Comparison of ENCODE assay signal across 9 cellular contexts in genomic region chr22:28829358-28830181, GRCh38. TPM values are rescaled to one million over a fixed set of nuclear protein-coding genes. Genes with fewer than 3 reads are reported as not detected.
A peak's percentile ranks its signal among the peaks of the same experiment; 100 is the strongest.
DNase-seq lines count a peak whose midpoint lies in the region; ATAC-seq and TF ChIP-seq lines count a peak whose summit lies in the region.
"Had no signal": no experiment of that assay in that cellular context is flagged by ENCODE, and none has a peak within 500 bp of the region (broad histone marks: within the 10 kb centered on the region; RNA-seq: fewer than 3 reads in every experiment).

No MANE protein-coding gene starts in this region.

- no peaks in the 10 kb centered on the region for H3K27me3 Mint-ChIP-seq in nephron (ENCODE audit: low read depth)
- H3K27me3 Mint-ChIP-seq: activated naive CD4-positive, alpha-beta T cell treated with anti-CD3 and anti-CD28 coated beads, Interleukin-2, amount 50 U/mL, for 24 hours had no signal

- no peaks in the 10 kb centered on the region for H3K9me3 ChIP-seq in PC-3 (ENCODE audit: low read length)

- H3K27ac Mint-ChIP-seq in nephron = peak overlapping the region; percentile 17 to 70 (median 46)
- no peak overlapping the region for H3K27ac Mint-ChIP-seq in stimulated activated effector memory CD8-positive, alpha-beta T cell treated with anti-CD3 and anti-CD28 coated beads, Interleukin-12 subunit alpha, Interleukin-12 subunit beta, amount 100 ng/mL, for 72 hours
- H3K27ac Mint-ChIP-seq: activated naive CD4-positive, alpha-beta T cell treated with anti-CD3 and anti-CD28 coated beads, Interleukin-2, amount 50 U/mL, for 24 hours had no signal

- ATAC-seq in HG03135 (IDR thresholded peaks at IDR 0.05; ENCODE audit: unreplicated experiment) (peak; percentile 71), PC-3 (peak; percentile 51; the same call in 1 of the 2 replicates), GM18867 (IDR thresholded peaks at IDR 0.05; ENCODE audit: unreplicated experiment) (no peak)
- peak; percentile 61 for ATAC-seq in stimulated activated effector memory CD8-positive, alpha-beta T cell treated with anti-CD3 and anti-CD28 coated beads, Interleukin-12 subunit alpha, Interleukin-12 subunit beta, amount 100 ng/mL, for 72 hours

- no TSS peak for BruUV-seq in PC-3 (replicated peaks; lab: Mats Ljungman, UMichigan)

- no peaks in the 10 kb centered on the region for H3K36me3 Mint-ChIP-seq in nephron (ENCODE audit: low read depth)
- H3K36me3 Mint-ChIP-seq in stimulated activated effector memory CD8-positive, alpha-beta T cell treated with anti-CD3 and anti-CD28 coated beads, Interleukin-12 subunit alpha, Interleukin-12 subunit beta, amount 100 ng/mL, for 72 hours = peaks cover 27% of the 10 kb centered on the region

- no peaks in the 10 kb centered on the region for H3K9me3 Mint-ChIP-seq in nephron
- H3K9me3 Mint-ChIP-seq in stimulated activated effector memory CD8-positive, alpha-beta T cell treated with anti-CD3 and anti-CD28 coated beads, Interleukin-12 subunit alpha, Interleukin-12 subunit beta, amount 100 ng/mL, for 72 hours = no peaks in the 10 kb centered on the region
- H3K9me3 Mint-ChIP-seq: activated naive CD4-positive, alpha-beta T cell treated with anti-CD3 and anti-CD28 coated beads, Interleukin-2, amount 50 U/mL, for 24 hours had no signal

- POLR2A ChIA-PET in PC-3 (lab: Charles Lee; ENCODE audit: unreplicated experiment) = no interaction called here

- intact Hi-C loops in PC-3 (cut with micrococcal nuclease) = loop anchor here (1.0 to 2.0 kb wide), 2 partner anchors 39 to 229 kb away; no protein-coding TSS in a partner anchor

- TF ChIP-seq CTCF in PC-3 (conservative IDR thresholded peaks at IDR 0.05; ENCODE audit: low read depth, low read length) = peak; percentile 90
- TF ChIP-seq CTCF in fibroblast of mammary gland (conservative IDR thresholded peaks at IDR 0.05; ENCODE audit: control insufficient read depth, insufficient read depth, low read depth, low read length) = peak; percentile 99
- TF ChIP-seq CTCF in nephron (IDR thresholded peaks at IDR 0.05; ENCODE audit: unreplicated experiment in 3 of 3) = peak; percentile 95 to 98 (median 97)

- DNase-seq in COLO668 (lab: John Stamatoyannopoulos, UW; ENCODE audit: unreplicated experiment) = peak; percentile 74
- peak; percentile 80 for DNase-seq in PC-3
- peak; percentile 79 to 83 for DNase-seq in activated T-cell treated with anti-CD3 and anti-CD28 coated beads, Interleukin-2, amount 50 U/mL, for 48 hours
- DNase-seq in fibroblast of mammary gland (ENCODE audit: low read depth) = peak; percentile 73
- peak; percentile 64 to 85 for DNase-seq in stimulated activated effector memory CD8-positive, alpha-beta T cell treated with anti-CD3 and anti-CD28 coated beads, Interleukin-12 subunit alpha, Interleukin-12 subunit beta, amount 100 ng/mL, for 72 hours (ENCODE audit: low spot score in 2 of 2)

- H3K36me3 ChIP-seq in PC-3 (ENCODE audit: low read depth, low read length) = no peaks in the 10 kb centered on the region

- no peak overlapping the region for H2AFZ ChIP-seq in PC-3 (ENCODE audit: low read length)

- H3K4me2 ChIP-seq in PC-3 (ENCODE audit: low read length) = no peak overlapping the region

- H3F3A ChIP-seq in PC-3 (ENCODE audit: low read length, unreplicated experiment) = no peaks in the 10 kb centered on the region

- no peaks in the 10 kb centered on the region for H3K4me1 ChIP-seq in PC-3 (ENCODE audit: insufficient read depth, low read length)

- no peaks in the 10 kb centered on the region for H4K20me1 ChIP-seq in PC-3 (ENCODE audit: low read length)

- no peak overlapping the region for H3K4me3 Mint-ChIP-seq in nephron
- H3K4me3 Mint-ChIP-seq in stimulated activated effector memory CD8-positive, alpha-beta T cell treated with anti-CD3 and anti-CD28 coated beads, Interleukin-12 subunit alpha, Interleukin-12 subunit beta, amount 100 ng/mL, for 72 hours = no peak overlapping the region
- H3K4me3 Mint-ChIP-seq: activated naive CD4-positive, alpha-beta T cell treated with anti-CD3 and anti-CD28 coated beads, Interleukin-2, amount 50 U/mL, for 24 hours had no signal

- H3K4me1 Mint-ChIP-seq in nephron = peaks cover 10% of the 10 kb centered on the region
- H3K4me1 Mint-ChIP-seq in stimulated activated effector memory CD8-positive, alpha-beta T cell treated with anti-CD3 and anti-CD28 coated beads, Interleukin-12 subunit alpha, Interleukin-12 subunit beta, amount 100 ng/mL, for 72 hours = peaks cover 33% of the 10 kb centered on the region

- H3K79me2 ChIP-seq in PC-3 (ENCODE audit: low read length) = no peaks in the 10 kb centered on the region

- no peak overlapping the region for H3K9ac ChIP-seq in PC-3 (ENCODE audit: low read length)

- H3K9me2 ChIP-seq in PC-3 (replicated peaks; ENCODE audit: low read length) = no peaks in the 10 kb centered on the region

- no peaks in the 10 kb centered on the region for H3K27me3 ChIP-seq in PC-3 (ENCODE audit: low read length)

- H3K4me3 ChIP-seq in PC-3 (ENCODE audit: low read length) = no peak overlapping the region
- H3K4me3 ChIP-seq in fibroblast of mammary gland (ENCODE audit: control insufficient read depth, low read depth, low read length) = no peak overlapping the region

- CTCF ChIA-PET in PC-3 (lab: Charles Lee) = interaction anchor here (0.6 to 1.1 kb wide), 2 partner anchors 229 to 645 kb away, joined by 3 to 4 read pairs; no protein-coding TSS in a partner anchor

- no peak overlapping the region for H3K27ac ChIP-seq in PC-3 (ENCODE audit: low read length)

RNA-seq across cellular contexts. Expression of gene XBP1, which starts 29.2 kb away (rescaled TPM):
- 125 and 191 TPM in 2 replicates for total RNA-seq in PC-3 (2014; rRNA removed)

RNA-seq across cellular contexts. Expression of gene ZNRF3, which starts 53.8 kb away (rescaled TPM):
- 8.1 and 9.4 TPM in 2 replicates for total RNA-seq in PC-3 (2014; rRNA removed)

RNA-seq across cellular contexts. Expression of gene CCDC117, which starts 57.1 kb away (rescaled TPM):
- 7.1 and 18.8 TPM in 2 replicates for total RNA-seq in PC-3 (2014; rRNA removed)
